ENCODE assay signal across 15 cellular contexts in genomic region chr12:91104812-91105466, GRCh38. TPM values are rescaled to one million over a fixed set of nuclear protein-coding genes. Genes with fewer than 3 reads are reported as not detected.
DNase-seq lines count a peak whose midpoint lies in the region; ATAC-seq and TF ChIP-seq lines count a peak whose summit lies in the region.
"Had no signal": no experiment of that assay in that cellular context is flagged by ENCODE, and none has a peak within 500 bp of the region (broad histone marks: within the 10 kb centered on the region; RNA-seq: fewer than 3 reads in every experiment).

No MANE protein-coding gene starts in this region.

- H3K4me3 ChIP-seq in GM06990 (replicated peaks; ENCODE audit: low read depth, low read length) (no peak overlapping the region), SJSA1 (no peak overlapping the region), SJCRH30 (no peak overlapping the region)
- H3K4me3 ChIP-seq: GM23338 had no signal

- DNase-seq in GM06990 (ENCODE audit: extremely low read depth, insufficient read length) (peak; percentile 1), SJSA1 (ENCODE audit: low read depth in 1 of 2, low spot score in 2 of 2) (peak; percentile 52 to 74), NCI-H2081 treated with DMSO at 0.1 percent for 48 hours (lab: John Stamatoyannopoulos, UW) (no peak), SJCRH30 (no peak), NCI-H1105 (lab: John Stamatoyannopoulos, UW) (no peak)
- DNase-seq in activated CD4-positive, CD25-positive, alpha-beta regulatory T cell treated with anti-CD3 and anti-CD28 coated beads, Interleukin-2, amount 50 U/mL, for 72 hours: no peak
- DNase-seq: anterior cingulate cortex; DMS153; effector CD8-positive, alpha-beta T cell; NCI-H524 treated with DMSO at 0.1 percent for 48 hours; SK-N-SH had no signal

- ATAC-seq in GM19455 (IDR thresholded peaks at IDR 0.05; ENCODE audit: unreplicated experiment): peak; percentile 76
- peak; percentile 76 for ATAC-seq in HG02885 (IDR thresholded peaks at IDR 0.05; ENCODE audit: poor library complexity, unreplicated experiment)
- ATAC-seq: GM23338 had no signal

- H3K36me3 ChIP-seq in GM06990 (ENCODE audit: control insufficient read depth, insufficient read depth, low read length): no peaks in the 10 kb centered on the region
- peaks cover 50% of the 10 kb centered on the region for H3K36me3 ChIP-seq in SJSA1
- H3K36me3 ChIP-seq in SJCRH30: no peaks in the 10 kb centered on the region

- peaks cover 24% of the 10 kb centered on the region for H3K4me1 ChIP-seq in SJSA1 (replicated peaks)
- H3K4me1 ChIP-seq in SJCRH30: no peaks in the 10 kb centered on the region

- H3K27me3 ChIP-seq in GM06990 (replicated peaks; ENCODE audit: control insufficient read depth, insufficient read depth, low read length) (no peaks in the 10 kb centered on the region), SJSA1 (replicated peaks) (no peaks in the 10 kb centered on the region), SJCRH30 (no peaks in the 10 kb centered on the region)

- no peak overlapping the region for H3K27ac ChIP-seq in SJSA1
- no peak overlapping the region for H3K27ac ChIP-seq in SJCRH30

- TF ChIP-seq CTCF in GM06990 (IDR thresholded peaks at IDR 0.05; ENCODE audit: insufficient read depth, low read length, poor library complexity, severe bottlenecking): no peak

- no peaks in the 10 kb centered on the region; the same call in 1 of the 2 replicates for H3K9me3 ChIP-seq in SJSA1 (replicated peaks)
- no peaks in the 10 kb centered on the region for H3K9me3 ChIP-seq in SJCRH30 (replicated peaks)
- H3K9me3 ChIP-seq: SK-N-SH had no signal

RNA-seq across cellular contexts. Expression of gene LUM, which starts 6.4 kb away (rescaled TPM):
- total RNA-seq in SJSA1 (2014; rRNA removed; shearing (Covaris generic)): 505 and 812 TPM in 2 replicates
- total RNA-seq in SJCRH30 (2014; rRNA removed; shearing (Covaris generic)): 1.5 and 1.7 TPM in 2 replicates
- total RNA-seq: GM23338 had no signal

RNA-seq across cellular contexts. Expression of gene KERA, which starts 47.1 kb away (rescaled TPM):
- total RNA-seq in SJSA1 (2014; rRNA removed; shearing (Covaris generic)): 41.1 and 72.5 TPM in 2 replicates
- total RNA-seq in SJCRH30 (2014; rRNA removed; shearing (Covaris generic)): not detected in 2 replicates
- total RNA-seq: GM23338, lower leg skin had no signal

Comparison
In these comparisons a context has a peak if more than half of its experiments do, and no peak if none do; other contexts are left out.
1. DNase-seq: peak in GM06990 (single experiment) and SJSA1 (2 of 2); none in activated CD4-positive, CD25-positive, alpha-beta regulatory T cell treated with anti-CD3 and anti-CD28 coated beads, Interleukin-2, amount 50 U/mL, for 72 hours (single experiment), NCI-H2081 treated with DMSO at 0.1 percent for 48 hours (single experiment), SJCRH30 (0 of 2) and NCI-H1105 (single experiment).
2. RNA of gene LUM, which starts 6.4 kb away (total RNA-seq): 505 to 812 TPM in SJSA1; 1.5 to 1.7 TPM in SJCRH30; every median in the first group is over 100 times any median in the second.
3. RNA of gene KERA, which starts 47.1 kb away (total RNA-seq): 41.1 to 72.5 TPM in SJSA1; not detected in SJCRH30; every median in the first group is over 10 times any median in the second.